1 cellular context compared by ENCODE assay signal in genomic region chr10:95545981-95546380, GRCh38.
TF ChIP-seq lines count a peak whose summit lies in the region.

No MANE protein-coding gene starts in this region.

TF ChIP-seq in H1, 55 proteins besides CTCF, POLR2A, EP300 and RAD21:
- TF ChIP-seq HDAC2 (IDR thresholded peaks at IDR 0.05; ENCODE audit: borderline replicate concordance in 1 of 2, low read depth in 2 of 2, low read length in 2 of 2) (no peak), TAF1 (IDR thresholded peaks at IDR 0.05; ENCODE audit: low read depth, low read length) (no peak), NANOG (IDR thresholded peaks at IDR 0.05; ENCODE audit: insufficient read depth, low read depth, low read length, poor library complexity, severe bottlenecking) (no peak), CHD1 (IDR thresholded peaks at IDR 0.05; ENCODE audit: low read depth, low read length) (no peak), TCF12 (IDR thresholded peaks at IDR 0.05; ENCODE audit: low read depth, low read length) (no peak), E2F6 (IDR thresholded peaks at IDR 0.05) (no peak), CBX8 (IDR thresholded peaks at IDR 0.05; ENCODE audit: borderline replicate concordance, low read depth, low read length) (no peak), EGR1 (IDR thresholded peaks at IDR 0.05; ENCODE audit: borderline replicate concordance, low read depth, low read length) (no peak), HDAC6 (IDR thresholded peaks at IDR 0.05; ENCODE audit: low read depth, low read length) (no peak), POLR2AphosphoS5 (IDR thresholded peaks at IDR 0.05; ENCODE audit: low read depth, low read length) (no peak)
